Comparison of ENCODE assay signal across 15 cellular contexts in genomic region chr4:1464581-1465171, GRCh38. TPM values are rescaled to one million over a fixed set of nuclear protein-coding genes. Genes with fewer than 3 reads are reported as not detected.
DNase-seq lines count a peak whose midpoint lies in the region; ATAC-seq, FAIRE-seq and TF ChIP-seq lines count a peak whose summit lies in the region.
"Had no signal": no experiment of that assay in that cellular context is flagged by ENCODE, and none has a peak within 500 bp of the region (broad histone marks: within the 10 kb centered on the region; RNA-seq: fewer than 3 reads in every experiment).

No MANE protein-coding gene starts in this region.

- H3K27ac ChIP-seq in PC-9, result no peak overlapping the region
- H3K27ac ChIP-seq: Peyer's patch had no signal

- no peak for FAIRE-seq in GM19239 (lab: Jason Lieb, UNC)
- FAIRE-seq: A204.1, GM12878 had no signal

- H3K4me1 Mint-ChIP-seq in natural killer cell, result no peaks in the 10 kb centered on the region

- no peak overlapping the region for H3K27ac Mint-ChIP-seq in natural killer cell

- no peaks in the 10 kb centered on the region for H3K9me3 ChIP-seq in PC-9 (ENCODE audit: insufficient read depth, low read depth)
- H3K9me3 ChIP-seq: Peyer's patch had no signal

- DNase-seq in Right ventricle myocardium inferior (ENCODE audit: missing footprints), result peak; percentile 46
- DNase-seq in left ventricle myocardium superior, result no peak
- DNase-seq in ecto neural progenitor cell (ENCODE audit: low spot score), result peak; percentile 48
- peak; percentile 10 for DNase-seq in natural killer cell
- peak; percentile 39 for DNase-seq in ureter (ENCODE audit: low spot score)
- no peak for DNase-seq in PC-9
- DNase-seq in GM19239 (ENCODE audit: insufficient read length, low spot score), result no peak
- DNase-seq in NCI-H2227 (lab: John Stamatoyannopoulos, UW; ENCODE audit: unreplicated experiment), result no peak
- DNase-seq: NCI-H1436 treated with DMSO at 0.1 percent for 48 hours; NCI-H69; NK-92 treated with Interleukin-12 subunit alpha and Interleukin-12 subunit beta, amount 100 ng/mL, for 24 hours had no signal

- H4K20me1 ChIP-seq in PC-9 (ENCODE audit: insufficient read depth), result no peaks in the 10 kb centered on the region

- H3K9me2 ChIP-seq in PC-9 (ENCODE audit: insufficient read depth), result no peaks in the 10 kb centered on the region

- TF ChIP-seq CTCF in natural killer cell (IDR thresholded peaks at IDR 0.05), result no peak
- no peak for TF ChIP-seq CTCF in PC-9 (conservative IDR thresholded peaks at IDR 0.05)

- no peaks in the 10 kb centered on the region for H3K36me3 Mint-ChIP-seq in natural killer cell

- H3F3A ChIP-seq in PC-9 (ENCODE audit: insufficient read depth, low read depth), result no peaks in the 10 kb centered on the region

- no peak for ATAC-seq in Right ventricle myocardium inferior
- no peak for ATAC-seq in left ventricle myocardium superior
- ATAC-seq in natural killer cell, result no peak
- ATAC-seq: GM12878 had no signal

- H3K4me1 ChIP-seq in PC-9 (replicated peaks; ENCODE audit: insufficient read depth), result no peaks in the 10 kb centered on the region
- H3K4me1 ChIP-seq: Peyer's patch had no signal

- CTCF ChIA-PET in PC-9 (lab: Charles Lee), result no interaction called here

- no peak overlapping the region for H3K4me3 ChIP-seq in PC-9
- H3K4me3 ChIP-seq: GM12878, Peyer's patch had no signal

- BruUV-seq in PC-9 (replicated peaks; lab: Mats Ljungman, UMichigan), result no TSS peak

- peaks cover 10 to 12% of the 10 kb centered on the region in 2 donors for H3K27me3 Mint-ChIP-seq in natural killer cell (ENCODE audit: low read depth in 2 of 2)

- peaks cover 87% of the 10 kb centered on the region for H3K27me3 ChIP-seq in PC-9 (ENCODE audit: insufficient read depth, low read depth)
- H3K27me3 ChIP-seq: Peyer's patch had no signal

- no peak overlapping the region for H3K4me2 ChIP-seq in PC-9

- H2AFZ ChIP-seq in PC-9, result no peak overlapping the region

- intact Hi-C loops in Right ventricle myocardium inferior (cut with DNase I) (no loop called here), left ventricle myocardium superior (cut with micrococcal nuclease) (no loop called here), natural killer cell (cut with micrococcal nuclease) (no loop called here), PC-9 (cut with micrococcal nuclease; ENCODE audit: unreplicated experiment) (no loop called here)

- POLR2A ChIA-PET in PC-9 (lab: Charles Lee; ENCODE audit: unreplicated experiment), result no interaction called here

- no peaks in the 10 kb centered on the region for H3K79me2 ChIP-seq in PC-9 (ENCODE audit: low read depth)

- no peaks in the 10 kb centered on the region for H3K36me3 ChIP-seq in PC-9 (ENCODE audit: low read depth)
- H3K36me3 ChIP-seq: Peyer's patch had no signal

- peaks cover 10 to 12% of the 10 kb centered on the region in 2 donors for H3K9me3 Mint-ChIP-seq in natural killer cell

- H3K4me3 Mint-ChIP-seq in natural killer cell, result no peak overlapping the region

RNA-seq across cellular contexts. Expression of gene NKX1-1, which starts 58.4 kb away (rescaled TPM):
- total RNA-seq in Right ventricle myocardium inferior, result not detected
- total RNA-seq in left ventricle myocardium superior, result not detected
- total RNA-seq in natural killer cell, result not detected
- total RNA-seq in ureter, result not detected
- total RNA-seq in PC-9 (2021), result not detected in 2 replicates
- total RNA-seq: GM12878, HT1080, Peyer's patch had no signal

Comparison
In these comparisons a context has a peak if more than half of its experiments do, and no peak if none do; other contexts are left out.
1. DNase-seq: peak in Right ventricle myocardium inferior (single experiment), ecto neural progenitor cell (single experiment), natural killer cell (single experiment) and ureter (single experiment); none in left ventricle myocardium superior (single experiment), PC-9 (0 of 2), GM19239 (single experiment) and NCI-H2227 (single experiment).